ENCODE assay signal across 11 cellular contexts in the genomic region with DNA sequence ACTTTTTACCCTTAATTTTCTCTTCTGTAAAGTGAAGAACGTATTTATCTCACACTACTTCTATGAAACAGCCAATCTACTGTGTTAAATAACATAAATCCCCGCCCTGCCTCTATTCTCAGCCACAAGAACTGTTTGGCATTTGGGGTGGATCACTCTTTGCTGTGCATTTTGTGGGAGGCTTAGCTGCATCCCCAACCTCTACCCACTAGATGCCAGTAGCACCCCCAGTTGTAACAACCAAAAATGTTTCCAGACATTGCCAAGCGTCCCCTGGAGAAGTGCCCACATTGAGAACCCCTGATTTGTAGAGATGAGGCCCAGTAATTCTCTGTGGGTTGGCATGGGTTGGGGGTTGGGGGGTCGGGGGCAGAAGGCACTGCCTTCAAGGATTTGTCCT.
DNase-seq lines count a peak whose midpoint lies in the region; ATAC-seq and TF ChIP-seq lines count a peak whose summit lies in the region.
"Had no signal": no experiment of that assay in that cellular context is flagged by ENCODE, and none has a peak within 500 bp of the region (broad histone marks: within the 10 kb centered on the region; RNA-seq: fewer than 3 reads in every experiment).

No MANE protein-coding gene starts in this region.

- DNase-seq in GM10248 (ENCODE audit: extremely low spot score) (no peak), cortex of kidney (lab: John Stamatoyannopoulos, UW) (no peak), HEK293T (ENCODE audit: extremely low spot score) (no peak), A673 (ENCODE audit: low spot score) (no peak), amygdala (lab: John Stamatoyannopoulos, UW) (no peak)
- DNase-seq: activated CD8-positive, alpha-beta memory T cell treated with anti-CD3 and anti-CD28 coated beads, Interleukin-2, amount 50 U/mL, for 48 hours; dermis blood vessel endothelial cell; SHP77 had no signal

- H3K36me3 ChIP-seq in SU-DHL-6 (ENCODE audit: low read length) (no peaks in the 10 kb centered on the region), A673 (ENCODE audit: insufficient read depth, low read length, poor library complexity, severe bottlenecking) (no peaks in the 10 kb centered on the region)

- intact Hi-C loops in A673 (cut with micrococcal nuclease; ENCODE audit: unreplicated experiment), result no loop called here

- ATAC-seq in GM18867 (IDR thresholded peaks at IDR 0.05; ENCODE audit: unreplicated experiment) (peak; percentile 48), HG02852 (IDR thresholded peaks at IDR 0.05; ENCODE audit: unreplicated experiment) (peak; percentile 31)

- no peaks in the 10 kb centered on the region for H3F3A ChIP-seq in SU-DHL-6 (ENCODE audit: insufficient read depth)

- no TSS peak for BruUV-seq in A673 (replicated peaks; lab: Mats Ljungman, UMichigan)

- H3K4me3 ChIP-seq in SU-DHL-6 (ENCODE audit: insufficient read depth, low read length, poor library complexity, severe bottlenecking), result no peak overlapping the region
- no peak overlapping the region for H3K4me3 ChIP-seq in A673 (ENCODE audit: low read depth, low read length, poor library complexity, severe bottlenecking)

- H3K4me2 ChIP-seq in SU-DHL-6 (ENCODE audit: low read depth, low read length, poor library complexity, severe bottlenecking), result no peak overlapping the region

- no peaks in the 10 kb centered on the region for H3K9me3 ChIP-seq in SU-DHL-6 (ENCODE audit: insufficient read depth, low read length)
- no peaks in the 10 kb centered on the region for H3K9me3 ChIP-seq in A673 (ENCODE audit: low read depth, low read length, poor library complexity, severe bottlenecking)

- no peak overlapping the region for H2AFZ ChIP-seq in SU-DHL-6 (ENCODE audit: low read depth, low read length, severe bottlenecking)

- no peaks in the 10 kb centered on the region for H3K9me2 ChIP-seq in SU-DHL-6 (replicated peaks; ENCODE audit: insufficient read depth, low read length)

- CTCF ChIA-PET in GM10248 (lab: Yijun Ruan, JAX) (interaction anchor here (1.1 to 1.9 kb wide), 4 partner anchors 10 to 395 kb away, joined by 3 to 4 read pairs (median 4); no protein-coding TSS in a partner anchor), HEK293T (lab: Yijun Ruan, JAX) (no interaction called here), A673 (lab: Charles Lee) (no interaction called here)

- no peak overlapping the region for H3K9ac ChIP-seq in SU-DHL-6 (ENCODE audit: low read length)

- TF ChIP-seq CTCF in GM10248 (IDR thresholded peaks at IDR 0.05; ENCODE audit: control extremely low read depth, extremely low read depth, low read depth, missing control alignments), result peak; percentile 37
- peak; percentile 29 for TF ChIP-seq CTCF in SU-DHL-6 (IDR thresholded peaks at IDR 0.05; ENCODE audit: insufficient read depth, low read length, poor library complexity, severe bottlenecking)
- no peak for TF ChIP-seq CTCF in A673 (conservative IDR thresholded peaks at IDR 0.05; ENCODE audit: low read depth, low read length)

- H3K79me2 ChIP-seq in SU-DHL-6 (ENCODE audit: insufficient read depth, low read length), result no peaks in the 10 kb centered on the region

- H3K27me3 ChIP-seq in SU-DHL-6 (ENCODE audit: low read length) (0 out of 2 replicates have a peak, but pooled peaks cover 2% of the 10 kb centered on the region), A673 (replicated peaks; ENCODE audit: insufficient read depth, low read depth, low read length, poor library complexity) (peaks cover 16% of the 10 kb centered on the region)

- no peak overlapping the region for H3K27ac ChIP-seq in SU-DHL-6 (ENCODE audit: low read depth, low read length)
- H3K27ac ChIP-seq in A673 (ENCODE audit: low read depth, low read length, poor library complexity, severe bottlenecking), result no peak overlapping the region

- POLR2A ChIA-PET in GM10248 (lab: Yijun Ruan, JAX), result no interaction called here
- POLR2A ChIA-PET in HEK293T (lab: Yijun Ruan, JAX), result no interaction called here
- POLR2A ChIA-PET in A673 (lab: Charles Lee; ENCODE audit: low non-redundant PET), result no interaction called here

- no peaks in the 10 kb centered on the region for H3K4me1 ChIP-seq in A673 (ENCODE audit: insufficient read depth, low read length, poor library complexity, severe bottlenecking)

- no peaks in the 10 kb centered on the region for H4K20me1 ChIP-seq in SU-DHL-6 (ENCODE audit: low read depth, low read length)

TF ChIP-seq in HEK293T, 16 proteins besides CTCF, POLR2A, EP300 and RAD21:
- TF ChIP-seq TARDBP (IDR thresholded peaks at IDR 0.05) (no peak), ARNT (IDR thresholded peaks at IDR 0.05) (no peak), ZNF384 (IDR thresholded peaks at IDR 0.05) (no peak), CTBP1 (IDR thresholded peaks at IDR 0.05; ENCODE audit: borderline replicate concordance) (no peak), NFRKB (IDR thresholded peaks at IDR 0.05) (no peak), PKNOX1 (IDR thresholded peaks at IDR 0.05) (no peak), SP1 (IDR thresholded peaks at IDR 0.05) (no peak), BHLHE40 (IDR thresholded peaks at IDR 0.05; ENCODE audit: borderline replicate concordance) (no peak)
